11 cellular contexts compared by ENCODE assay signal in genomic region chr5:149162401-149163084, GRCh38. TPM values are rescaled to one million over a fixed set of nuclear protein-coding genes. Genes with fewer than 3 reads are reported as not detected.
DNase-seq lines count a peak whose midpoint lies in the region; ATAC-seq and TF ChIP-seq lines count a peak whose summit lies in the region.
"Had no signal": no experiment of that assay in that cellular context is flagged by ENCODE, and none has a peak within 500 bp of the region (broad histone marks: within the 10 kb centered on the region; RNA-seq: fewer than 3 reads in every experiment).

No MANE protein-coding gene starts in this region.

- no peaks in the 10 kb centered on the region for H3K9me3 ChIP-seq in left ventricle myocardium inferior (replicated peaks)

- no peaks in the 10 kb centered on the region for H3K9me3 Mint-ChIP-seq in MCF 10A (ENCODE audit: unreplicated experiment)

- no TSS peak for BruUV-seq in MCF 10A (replicated peaks; lab: Mats Ljungman, UMichigan)

- peaks cover 69% of the 10 kb centered on the region for H3K4me1 Mint-ChIP-seq in MCF 10A (ENCODE audit: insufficient read depth, unreplicated experiment)

- no peaks in the 10 kb centered on the region for H3K27me3 ChIP-seq in left ventricle myocardium inferior (ENCODE audit: low read depth)
- H3K27me3 ChIP-seq: dorsolateral prefrontal cortex had no signal

- no peak overlapping the region for H3K4me3 Mint-ChIP-seq in MCF 10A (ENCODE audit: unreplicated experiment)

- H3K36me3 ChIP-seq in left ventricle myocardium inferior: no peaks in the 10 kb centered on the region

- no peak for ATAC-seq in Right ventricle myocardium superior (ENCODE audit: poor library complexity)
- peak; percentile 86 for ATAC-seq in HG03159 (IDR thresholded peaks at IDR 0.05; ENCODE audit: unreplicated experiment)

- peaks cover 5% of the 10 kb centered on the region for H3K36me3 Mint-ChIP-seq in MCF 10A (ENCODE audit: insufficient read depth, unreplicated experiment)

- no peaks in the 10 kb centered on the region for H3K27me3 Mint-ChIP-seq in MCF 10A (ENCODE audit: insufficient read depth, unreplicated experiment)

- DNase-seq in left ventricle myocardium inferior: no peak
- DNase-seq in Right ventricle myocardium superior: no peak
- DNase-seq in MCF 10A (ENCODE audit: unreplicated experiment): peak; percentile 77
- no peak for DNase-seq in SHP77 (lab: John Stamatoyannopoulos, UW)
- no peak for DNase-seq in occipital lobe (lab: John Stamatoyannopoulos, UW)
- no peak for DNase-seq in GM03348 (ENCODE audit: low spot score)
- DNase-seq in NK-92 (lab: John Stamatoyannopoulos, UW; ENCODE audit: unreplicated experiment): no peak
- DNase-seq: activated CD4-positive, alpha-beta T cell treated with anti-CD3 and anti-CD28 coated beads, Interleukin-2, amount 50 U/mL, for 1 hour; NCI-H1092 treated with DMSO at 0.1 percent for 48 hours had no signal

- CTCF ChIA-PET in MCF 10A (lab: Yijun Ruan, JAX): interaction anchor here (5.3 kb wide), 1 partner anchor 19 kb away, joined by 63 read pairs; the partner anchor contains the start of gene ABLIM3

- POLR2A ChIA-PET in MCF 10A (lab: Yijun Ruan, JAX): interaction anchor here (1.1 kb wide), 1 partner anchor 8 kb away, joined by 4 read pairs; no protein-coding TSS in a partner anchor

- peaks cover 90% of the 10 kb centered on the region for H3K4me1 ChIP-seq in left ventricle myocardium inferior

- TF ChIP-seq CTCF in left ventricle myocardium inferior (IDR thresholded peaks at IDR 0.05; ENCODE audit: borderline replicate concordance) (no peak), MCF 10A (IDR thresholded peaks at IDR 0.05; ENCODE audit: unreplicated experiment) (no peak)

- H3K27ac Mint-ChIP-seq in MCF 10A (ENCODE audit: low read depth, unreplicated experiment): peak overlapping the region; percentile 83

- H3K4me3 ChIP-seq in left ventricle myocardium inferior: no peak overlapping the region
- H3K4me3 ChIP-seq: dorsolateral prefrontal cortex had no signal

- peak overlapping the region; percentile 91 for H3K27ac ChIP-seq in left ventricle myocardium inferior (replicated peaks)

- intact Hi-C loops in left ventricle myocardium inferior (cut with micrococcal nuclease): no loop called here
- intact Hi-C loops in Right ventricle myocardium superior (cut with DNase I): no loop called here
- intact Hi-C loops in MCF 10A (cut with micrococcal nuclease): no loop called here

RNA-seq across cellular contexts. Expression of gene ABLIM3, which starts 21.2 kb away (rescaled TPM):
- total RNA-seq in left ventricle myocardium inferior: 122 TPM
- 131 TPM for total RNA-seq in Right ventricle myocardium superior
- total RNA-seq in MCF 10A (2022): 168 and 206 TPM in 2 replicates
- total RNA-seq in occipital lobe: 5.8 TPM

Comparison
In these comparisons a context has a peak if more than half of its experiments do, and no peak if none do; other contexts are left out.
1. RNA of gene ABLIM3, which starts 21.2 kb away (total RNA-seq): 168 to 206 TPM in MCF 10A, 131 TPM in Right ventricle myocardium superior (single experiment) and 122 TPM in left ventricle myocardium inferior (single experiment); 5.8 TPM in occipital lobe (single experiment); every median in the first group is over 10 times any median in the second.